Comparison of ENCODE assay signal across 8 cellular contexts in genomic region chr14:46580941-46581671, GRCh38.
DNase-seq lines count a peak whose midpoint lies in the region; ATAC-seq, FAIRE-seq and TF ChIP-seq lines count a peak whose summit lies in the region.

No MANE protein-coding gene starts in this region.

- H3K36me3 Mint-ChIP-seq in activated CD4-positive, alpha-beta T cell treated with anti-CD3 and anti-CD28 coated beads for 36 hours (ENCODE audit: low read depth) = no peaks in the 10 kb centered on the region

- ATAC-seq in activated CD4-positive, alpha-beta T cell treated with anti-CD3 and anti-CD28 coated beads for 36 hours = no peak
- ATAC-seq in GM12878 = peak; percentile 42; the same call in 2 of the 3 replicates
- no peak for ATAC-seq in GM19351 (IDR thresholded peaks at IDR 0.05; ENCODE audit: unreplicated experiment)

- H3K9me3 Mint-ChIP-seq in activated CD4-positive, alpha-beta T cell treated with anti-CD3 and anti-CD28 coated beads for 36 hours (ENCODE audit: low read depth) = peaks cover 4% of the 10 kb centered on the region

- no peaks in the 10 kb centered on the region for H3K4me1 ChIP-seq in GM12878 (ENCODE audit: control insufficient read depth, insufficient read depth, low read length)

- peak; percentile 55 to 60 (median 60); a peak in 5 of 6 replicates for TF ChIP-seq CTCF in GM12878 (IDR thresholded peaks at IDR 0.05 in 2 of 3, conservative IDR thresholded peaks at IDR 0.05 in 1 of 3; ENCODE audit: control insufficient read depth in 2 of 3, extremely low read depth in 1 of 3, insufficient read depth in 1 of 3, low read depth in 3 of 3, low read length in 3 of 3)

- FAIRE-seq in GM12878 (lab: Jason Lieb, UNC) = peak; percentile 7

- CTCF ChIA-PET in activated CD4-positive, alpha-beta T cell treated with anti-CD3 and anti-CD28 coated beads for 36 hours (lab: Charles Lee) = interaction anchor here (1.4 kb wide), 1 partner anchor 9 kb away, joined by 7 read pairs; no protein-coding TSS in a partner anchor
- CTCF ChIA-PET in GM12878 (lab: Yijun Ruan, JAX) = interaction anchor here (0.8 to 2.0 kb wide), 25 partner anchors 9 to 971 kb away, joined by 3 to 16 read pairs (median 4); no protein-coding TSS in a partner anchor

- no peak overlapping the region for H2AFZ ChIP-seq in GM12878 (ENCODE audit: control insufficient read depth, low read depth, low read length)

- H3K27me3 ChIP-seq in GM12878 (replicated peaks in 1 of 2; ENCODE audit: control insufficient read depth in 2 of 2, insufficient read depth in 2 of 2, low read length in 1 of 2) = no peaks in the 10 kb centered on the region

- H3K27ac Mint-ChIP-seq in activated CD4-positive, alpha-beta T cell treated with anti-CD3 and anti-CD28 coated beads for 36 hours = no peak overlapping the region

- H3K36me3 ChIP-seq in GM12878 (ENCODE audit: control insufficient read depth in 2 of 2, insufficient read depth in 2 of 2, low read length in 1 of 2) = no peaks in the 10 kb centered on the region

- H4K20me1 ChIP-seq in GM12878 (ENCODE audit: control insufficient read depth, insufficient read depth) = no peaks in the 10 kb centered on the region

- H3K9ac ChIP-seq in GM12878 (ENCODE audit: control insufficient read depth, insufficient read depth, low read length) = no peak overlapping the region

- H3K4me3 ChIP-seq in GM12878 = no peak overlapping the region

- no peaks in the 10 kb centered on the region for H3K27me3 Mint-ChIP-seq in activated CD4-positive, alpha-beta T cell treated with anti-CD3 and anti-CD28 coated beads for 36 hours

- no peaks in the 10 kb centered on the region for H3K9me3 ChIP-seq in GM12878 (replicated peaks; ENCODE audit: control insufficient read depth, insufficient read depth, low read length)

- POLR2A ChIA-PET in activated CD4-positive, alpha-beta T cell treated with anti-CD3 and anti-CD28 coated beads for 36 hours (lab: Charles Lee) = no interaction called here
- POLR2A ChIA-PET in GM12878 (lab: Charles Lee) = interaction anchor here (0.6 kb wide), 1 partner anchor 345 kb away, joined by 4 read pairs; no protein-coding TSS in a partner anchor

- WGBS in GM12878 (ENCODE audit: insufficient coverage, insufficient replicate concordance, low lambda C conversion rate, missing lambda C conversion rate) = 6% methylated on average over 6 of the region's 6 CpGs

- H3K4me3 Mint-ChIP-seq in activated CD4-positive, alpha-beta T cell treated with anti-CD3 and anti-CD28 coated beads for 36 hours = no peak overlapping the region

- RAD21 ChIA-PET in GM12878 (lab: Charles Lee; ENCODE audit: unreplicated experiment) = interaction anchor here (0.6 to 1.3 kb wide), 9 partner anchors 9 to 1155 kb away, joined by 3 to 4 read pairs (median 3); no protein-coding TSS in a partner anchor

- no peaks in the 10 kb centered on the region for H3K4me1 Mint-ChIP-seq in activated CD4-positive, alpha-beta T cell treated with anti-CD3 and anti-CD28 coated beads for 36 hours

- peak; percentile 87 for TF ChIP-seq RAD21 in GM12878 (IDR thresholded peaks at IDR 0.05; ENCODE audit: insufficient read depth, low read depth, low read length)

- H3K27ac ChIP-seq in GM12878 (ENCODE audit: control insufficient read depth, insufficient read depth) = no peak overlapping the region

- H3K79me2 ChIP-seq in GM12878 (ENCODE audit: control insufficient read depth, insufficient read depth, low read length) = no peaks in the 10 kb centered on the region

- no peak for TF ChIP-seq EP300 in GM12878 (IDR thresholded peaks at IDR 0.05; ENCODE audit: borderline replicate concordance in 1 of 2, control insufficient read depth in 1 of 2, low read depth in 2 of 2, low read length in 2 of 2)

- intact Hi-C loops in activated CD4-positive, alpha-beta T cell treated with anti-CD3 and anti-CD28 coated beads for 36 hours (cut with DNase I, micrococcal nuclease) = loop anchor here in 1 of 2 experiments (2.0 kb wide), 1 partner anchor 698 kb away; no protein-coding TSS in a partner anchor
- intact Hi-C loops in GM12878 (cut with micrococcal nuclease; ENCODE audit: unreplicated experiment) = loop anchor here (1.0 to 5.0 kb wide), 2 partner anchors 697 to 961 kb away; no protein-coding TSS in a partner anchor

- SMC1A ChIA-PET in GM12878 (lab: Charles Lee; ENCODE audit: uncharacterized antibody, unreplicated experiment) = interaction anchor here (0.6 to 2.1 kb wide), 10 partner anchors 9 to 690 kb away, joined by 3 to 10 read pairs (median 4); no protein-coding TSS in a partner anchor

- no peak overlapping the region for H3K4me2 ChIP-seq in GM12878 (ENCODE audit: control insufficient read depth, insufficient read depth)

- no peak for TF ChIP-seq POLR2A in GM12878 (IDR thresholded peaks at IDR 0.05; ENCODE audit: low read depth, low read length)

- peak; percentile 32 for DNase-seq in activated CD4-positive, alpha-beta T cell treated with anti-CD3 and anti-CD28 coated beads for 36 hours
- no peak for DNase-seq in activated CD4-positive, alpha-beta T cell treated with anti-CD3 and anti-CD28 coated beads for 4 hours
- peak; percentile 11 for DNase-seq in NCI-H2227 (lab: John Stamatoyannopoulos, UW; ENCODE audit: unreplicated experiment)
- no peak for DNase-seq in GM12878 (ENCODE audit: low read depth, low spot score)
- peak; percentile 30 for DNase-seq in myocyte (ENCODE audit: low read depth)
- no peak for DNase-seq in stimulated activated CD4-positive, alpha-beta T cell treated with anti-CD3 and anti-CD28 coated beads, Interleukin-4, amount 100 ng/mL, for 24 hours
- no peak for DNase-seq in activated CD4-positive, alpha-beta T cell treated with anti-CD3 and anti-CD28 coated beads, Interleukin-2, amount 50 U/mL, for 48 hours

- BruUV-seq in GM12878 (replicated peaks; lab: Mats Ljungman, UMichigan) = no TSS peak

- in situ Hi-C loops in GM12878 (cut with MboI) = loop anchor here (10.0 kb wide), 1 partner anchor 704 kb away; no protein-coding TSS in a partner anchor

TF ChIP-seq in GM12878, 131 proteins besides CTCF, POLR2A, EP300 and RAD21:
- TF ChIP-seq SMC3 (IDR thresholded peaks at IDR 0.05; ENCODE audit: borderline replicate concordance, low read length) (peak; percentile 60; the same call in 1 of the 2 replicates), CBX3 (IDR thresholded peaks at IDR 0.05; ENCODE audit: borderline replicate concordance, low read depth) (no peak), ATF7 (IDR thresholded peaks at IDR 0.05; ENCODE audit: low read depth) (peak; percentile 60)
TF ChIP-seq in GM12878: peak in this region for 2.

Comparison
In these comparisons a context has a peak if more than half of its experiments do, and no peak if none do; other contexts are left out.
1. DNase-seq: peak in activated CD4-positive, alpha-beta T cell treated with anti-CD3 and anti-CD28 coated beads for 36 hours (single experiment), NCI-H2227 (single experiment) and myocyte (single experiment); none in activated CD4-positive, alpha-beta T cell treated with anti-CD3 and anti-CD28 coated beads for 4 hours (0 of 2), GM12878 (single experiment), stimulated activated CD4-positive, alpha-beta T cell treated with anti-CD3 and anti-CD28 coated beads, Interleukin-4, amount 100 ng/mL, for 24 hours (single experiment) and activated CD4-positive, alpha-beta T cell treated with anti-CD3 and anti-CD28 coated beads, Interleukin-2, amount 50 U/mL, for 48 hours (0 of 2).